In genomic region chr14:50003213-50004021, GRCh38 we compare ENCODE assay signal across 1 cellular context.
TF ChIP-seq lines count a peak whose summit lies in the region.

No MANE protein-coding gene starts in this region.

TF ChIP-seq in GM12878, 131 proteins besides CTCF, POLR2A, EP300 and RAD21 (continued from another document and continues in another):
- TF ChIP-seq SPI1 (IDR thresholded peaks at IDR 0.05; ENCODE audit: borderline replicate concordance, insufficient read depth, low read depth, low read length): peak; percentile 92
- TF ChIP-seq LARP7 (IDR thresholded peaks at IDR 0.05): peak; percentile 82; the same call in 1 of the 2 replicates
- TF ChIP-seq RELB (IDR thresholded peaks at IDR 0.05; ENCODE audit: low read depth): peak; percentile 86
- TF ChIP-seq ETV6 (conservative IDR thresholded peaks at IDR 0.05 in 1 of 2, IDR thresholded peaks at IDR 0.05 in 1 of 2; ENCODE audit: borderline replicate concordance in 1 of 2, low read depth in 1 of 2): peak in 1 of 2 experiments; percentile 68; a peak in 1 of 4 replicates
- no peak for TF ChIP-seq NRF1 (conservative IDR thresholded peaks at IDR 0.05; ENCODE audit: low read depth, low read length)
- TF ChIP-seq, protein P1, sequence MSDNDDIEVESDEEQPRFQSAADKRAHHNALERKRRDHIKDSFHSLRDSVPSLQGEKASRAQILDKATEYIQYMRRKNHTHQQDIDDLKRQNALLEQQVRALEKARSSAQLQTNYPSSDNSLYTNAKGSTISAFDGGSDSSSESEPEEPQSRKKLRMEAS (IDR thresholded peaks at IDR 0.05; ENCODE audit: low read depth, low read length): peak; percentile 47; the same call in 1 of the 2 replicates
- TF ChIP-seq, protein P2, sequence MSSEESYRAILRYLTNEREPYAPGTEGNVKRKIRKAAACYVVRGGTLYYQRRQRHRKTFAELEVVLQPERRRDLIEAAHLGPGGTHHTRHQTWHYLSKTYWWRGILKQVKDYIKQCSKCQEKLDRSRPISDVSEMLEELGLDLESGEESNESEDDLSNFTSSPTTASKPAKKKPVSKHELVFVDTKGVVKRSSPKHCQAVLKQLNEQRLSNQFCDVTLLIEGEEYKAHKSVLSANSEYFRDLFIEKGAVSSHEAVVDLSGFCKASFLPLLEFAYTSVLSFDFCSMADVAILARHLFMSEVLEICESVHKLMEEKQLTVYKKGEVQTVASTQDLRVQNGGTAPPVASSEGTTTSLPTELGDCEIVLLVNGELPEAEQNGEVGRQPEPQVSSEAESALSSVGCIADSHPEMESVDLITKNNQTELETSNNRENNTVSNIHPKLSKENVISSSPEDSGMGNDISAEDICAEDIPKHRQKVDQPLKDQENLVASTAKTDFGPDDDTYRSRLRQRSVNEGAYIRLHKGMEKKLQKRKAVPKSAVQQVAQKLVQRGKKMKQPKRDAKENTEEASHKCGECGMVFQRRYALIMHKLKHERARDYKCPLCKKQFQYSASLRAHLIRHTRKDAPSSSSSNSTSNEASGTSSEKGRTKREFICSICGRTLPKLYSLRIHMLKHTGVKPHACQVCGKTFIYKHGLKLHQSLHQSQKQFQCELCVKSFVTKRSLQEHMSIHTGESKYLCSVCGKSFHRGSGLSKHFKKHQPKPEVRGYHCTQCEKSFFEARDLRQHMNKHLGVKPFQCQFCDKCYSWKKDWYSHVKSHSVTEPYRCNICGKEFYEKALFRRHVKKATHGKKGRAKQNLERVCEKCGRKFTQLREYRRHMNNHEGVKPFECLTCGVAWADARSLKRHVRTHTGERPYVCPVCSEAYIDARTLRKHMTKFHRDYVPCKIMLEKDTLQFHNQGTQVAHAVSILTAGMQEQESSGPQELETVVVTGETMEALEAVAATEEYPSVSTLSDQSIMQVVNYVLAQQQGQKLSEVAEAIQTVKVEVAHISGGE (CRISPR knock-in tag; IDR thresholded peaks at IDR 0.05): no peak
- TF ChIP-seq, protein P3, sequence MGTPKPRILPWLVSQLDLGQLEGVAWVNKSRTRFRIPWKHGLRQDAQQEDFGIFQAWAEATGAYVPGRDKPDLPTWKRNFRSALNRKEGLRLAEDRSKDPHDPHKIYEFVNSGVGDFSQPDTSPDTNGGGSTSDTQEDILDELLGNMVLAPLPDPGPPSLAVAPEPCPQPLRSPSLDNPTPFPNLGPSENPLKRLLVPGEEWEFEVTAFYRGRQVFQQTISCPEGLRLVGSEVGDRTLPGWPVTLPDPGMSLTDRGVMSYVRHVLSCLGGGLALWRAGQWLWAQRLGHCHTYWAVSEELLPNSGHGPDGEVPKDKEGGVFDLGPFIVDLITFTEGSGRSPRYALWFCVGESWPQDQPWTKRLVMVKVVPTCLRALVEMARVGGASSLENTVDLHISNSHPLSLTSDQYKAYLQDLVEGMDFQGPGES (IDR thresholded peaks at IDR 0.05): no peak
- TF ChIP-seq SUPT20H (IDR thresholded peaks at IDR 0.05; ENCODE audit: borderline replicate concordance, control insufficient read depth, low read depth, low read length): no peak
- peak; percentile 95 for TF ChIP-seq DPF2 (IDR thresholded peaks at IDR 0.05)
- TF ChIP-seq SREBF2 (IDR thresholded peaks at IDR 0.05; ENCODE audit: low read length): no peak
- TF ChIP-seq EED (IDR thresholded peaks at IDR 0.05; ENCODE audit: low read depth): peak; percentile 83
- TF ChIP-seq, protein P4, sequence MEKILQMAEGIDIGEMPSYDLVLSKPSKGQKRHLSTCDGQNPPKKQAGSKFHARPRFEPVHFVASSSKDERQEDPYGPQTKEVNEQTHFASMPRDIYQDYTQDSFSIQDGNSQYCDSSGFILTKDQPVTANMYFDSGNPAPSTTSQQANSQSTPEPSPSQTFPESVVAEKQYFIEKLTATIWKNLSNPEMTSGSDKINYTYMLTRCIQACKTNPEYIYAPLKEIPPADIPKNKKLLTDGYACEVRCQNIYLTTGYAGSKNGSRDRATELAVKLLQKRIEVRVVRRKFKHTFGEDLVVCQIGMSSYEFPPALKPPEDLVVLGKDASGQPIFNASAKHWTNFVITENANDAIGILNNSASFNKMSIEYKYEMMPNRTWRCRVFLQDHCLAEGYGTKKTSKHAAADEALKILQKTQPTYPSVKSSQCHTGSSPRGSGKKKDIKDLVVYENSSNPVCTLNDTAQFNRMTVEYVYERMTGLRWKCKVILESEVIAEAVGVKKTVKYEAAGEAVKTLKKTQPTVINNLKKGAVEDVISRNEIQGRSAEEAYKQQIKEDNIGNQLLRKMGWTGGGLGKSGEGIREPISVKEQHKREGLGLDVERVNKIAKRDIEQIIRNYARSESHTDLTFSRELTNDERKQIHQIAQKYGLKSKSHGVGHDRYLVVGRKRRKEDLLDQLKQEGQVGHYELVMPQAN (conservative IDR thresholded peaks at IDR 0.05): peak; percentile 87
- TF ChIP-seq POU2F2 (IDR thresholded peaks at IDR 0.05; ENCODE audit: borderline replicate concordance, low read depth, low read length): peak; percentile 39; the same call in 2 of the 3 replicates
- TF ChIP-seq, protein P5, sequence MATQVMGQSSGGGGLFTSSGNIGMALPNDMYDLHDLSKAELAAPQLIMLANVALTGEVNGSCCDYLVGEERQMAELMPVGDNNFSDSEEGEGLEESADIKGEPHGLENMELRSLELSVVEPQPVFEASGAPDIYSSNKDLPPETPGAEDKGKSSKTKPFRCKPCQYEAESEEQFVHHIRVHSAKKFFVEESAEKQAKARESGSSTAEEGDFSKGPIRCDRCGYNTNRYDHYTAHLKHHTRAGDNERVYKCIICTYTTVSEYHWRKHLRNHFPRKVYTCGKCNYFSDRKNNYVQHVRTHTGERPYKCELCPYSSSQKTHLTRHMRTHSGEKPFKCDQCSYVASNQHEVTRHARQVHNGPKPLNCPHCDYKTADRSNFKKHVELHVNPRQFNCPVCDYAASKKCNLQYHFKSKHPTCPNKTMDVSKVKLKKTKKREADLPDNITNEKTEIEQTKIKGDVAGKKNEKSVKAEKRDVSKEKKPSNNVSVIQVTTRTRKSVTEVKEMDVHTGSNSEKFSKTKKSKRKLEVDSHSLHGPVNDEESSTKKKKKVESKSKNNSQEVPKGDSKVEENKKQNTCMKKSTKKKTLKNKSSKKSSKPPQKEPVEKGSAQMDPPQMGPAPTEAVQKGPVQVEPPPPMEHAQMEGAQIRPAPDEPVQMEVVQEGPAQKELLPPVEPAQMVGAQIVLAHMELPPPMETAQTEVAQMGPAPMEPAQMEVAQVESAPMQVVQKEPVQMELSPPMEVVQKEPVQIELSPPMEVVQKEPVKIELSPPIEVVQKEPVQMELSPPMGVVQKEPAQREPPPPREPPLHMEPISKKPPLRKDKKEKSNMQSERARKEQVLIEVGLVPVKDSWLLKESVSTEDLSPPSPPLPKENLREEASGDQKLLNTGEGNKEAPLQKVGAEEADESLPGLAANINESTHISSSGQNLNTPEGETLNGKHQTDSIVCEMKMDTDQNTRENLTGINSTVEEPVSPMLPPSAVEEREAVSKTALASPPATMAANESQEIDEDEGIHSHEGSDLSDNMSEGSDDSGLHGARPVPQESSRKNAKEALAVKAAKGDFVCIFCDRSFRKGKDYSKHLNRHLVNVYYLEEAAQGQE (IDR thresholded peaks at IDR 0.05; ENCODE audit: low read depth, low read length): 0 out of 2 replicates have a peak, but pooled peaks have one; percentile 7
- TF ChIP-seq TCF7 (IDR thresholded peaks at IDR 0.05; ENCODE audit: borderline replicate concordance): no peak
- 0 out of 2 replicates have a peak, but pooled peaks have one; percentile 70 for TF ChIP-seq RCOR1 (conservative IDR thresholded peaks at IDR 0.05; ENCODE audit: low read depth, low read length)
- no peak for TF ChIP-seq TBL1XR1 (IDR thresholded peaks at IDR 0.05; ENCODE audit: low read depth, low read length)
- no peak for TF ChIP-seq SMAD1 (IDR thresholded peaks at IDR 0.05; ENCODE audit: low read depth, partially characterized antibody)
- no peak for TF ChIP-seq E2F8 (IDR thresholded peaks at IDR 0.05; ENCODE audit: low read depth, partially characterized antibody)
- peak; percentile 53; the same call in 1 of the 2 replicates for TF ChIP-seq ATF2 (IDR thresholded peaks at IDR 0.05; ENCODE audit: low read length)
- TF ChIP-seq CHD1 (IDR thresholded peaks at IDR 0.05; ENCODE audit: low read depth, low read length): no peak
- TF ChIP-seq SMC3 (IDR thresholded peaks at IDR 0.05; ENCODE audit: borderline replicate concordance, low read length): peak; percentile 26; the same call in 1 of the 2 replicates
- 0 out of 2 replicates have a peak, but pooled peaks have one; percentile 20 for TF ChIP-seq JUND (IDR thresholded peaks at IDR 0.05; ENCODE audit: low read depth, low read length)
- TF ChIP-seq PBX3 (IDR thresholded peaks at IDR 0.05; ENCODE audit: insufficient replicate concordance, low read depth, low read length): peak; percentile 27
- TF ChIP-seq NFYA (IDR thresholded peaks at IDR 0.05; ENCODE audit: borderline replicate concordance, low read depth, low read length): no peak
- TF ChIP-seq HCFC1 (IDR thresholded peaks at IDR 0.05; ENCODE audit: low read length): no peak
- no peak for TF ChIP-seq TARDBP (IDR thresholded peaks at IDR 0.05; ENCODE audit: borderline replicate concordance)
- TF ChIP-seq BRCA1 (IDR thresholded peaks at IDR 0.05; ENCODE audit: low read depth, low read length): no peak
- no peak for TF ChIP-seq E4F1 (IDR thresholded peaks at IDR 0.05; ENCODE audit: borderline replicate concordance, partially characterized antibody)
- TF ChIP-seq ESRRA (IDR thresholded peaks at IDR 0.05; ENCODE audit: low read length): no peak
- peak; percentile 38; the same call in 1 of the 2 replicates for TF ChIP-seq POLR2AphosphoS2 (IDR thresholded peaks at IDR 0.05; ENCODE audit: low read depth, low read length)
- TF ChIP-seq RELA (IDR thresholded peaks at IDR 0.05; ENCODE audit: borderline replicate concordance, partially characterized antibody): peak; percentile 24
- 0 out of 2 replicates have a peak, but pooled peaks have one; percentile 13 for TF ChIP-seq CHD4 (IDR thresholded peaks at IDR 0.05)
- TF ChIP-seq IKZF1 (conservative IDR thresholded peaks at IDR 0.05): peak; percentile 97
- TF ChIP-seq PAX8 (IDR thresholded peaks at IDR 0.05): no peak
- TF ChIP-seq IKZF2 (IDR thresholded peaks at IDR 0.05): peak; percentile 91 to 92
- TF ChIP-seq FOXK2 (IDR thresholded peaks at IDR 0.05): no peak
- TF ChIP-seq ASH2L (IDR thresholded peaks at IDR 0.05; ENCODE audit: borderline replicate concordance, low read depth): no peak; the same call in 1 of the 2 replicates
